In the genomic region with DNA sequence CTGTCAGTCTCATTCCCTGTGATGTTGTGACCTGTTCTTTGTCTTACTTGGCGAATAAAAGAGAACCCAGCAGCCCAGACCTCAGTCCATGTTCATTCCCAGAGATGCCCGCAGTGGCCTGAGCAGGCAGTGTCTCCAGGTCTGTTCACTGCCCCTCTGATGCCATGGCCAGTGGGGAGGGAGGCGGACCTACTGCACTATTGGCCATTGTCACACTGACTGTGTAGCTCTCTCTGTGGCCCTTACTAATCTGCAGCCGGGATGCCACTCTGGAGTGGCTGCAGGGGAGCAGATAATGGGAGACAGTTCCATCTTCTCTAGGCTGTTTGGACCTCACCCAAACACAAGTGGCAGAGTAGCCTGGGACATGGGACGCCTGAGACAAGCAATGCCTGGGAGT, we compare ENCODE assay signal across 15 cellular contexts. TPM values are rescaled to one million over a fixed set of nuclear protein-coding genes. Genes with fewer than 3 reads are reported as not detected.
DNase-seq lines count a peak whose midpoint lies in the region; ATAC-seq and TF ChIP-seq lines count a peak whose summit lies in the region.
"Had no signal": no experiment of that assay in that cellular context is flagged by ENCODE, and none has a peak within 500 bp of the region (broad histone marks: within the 10 kb centered on the region; RNA-seq: fewer than 3 reads in every experiment).

No MANE protein-coding gene starts in this region.

- no peak for ATAC-seq in GM23338
- ATAC-seq in CD4-positive, alpha-beta T cell (ENCODE audit: poor library complexity) = no peak

- H3K36me3 ChIP-seq in GM23338 (ENCODE audit: insufficient read depth) = no peaks in the 10 kb centered on the region
- no peaks in the 10 kb centered on the region for H3K36me3 ChIP-seq in PC-9 (ENCODE audit: low read depth)
- no peaks in the 10 kb centered on the region for H3K36me3 ChIP-seq in endodermal cell (ENCODE audit: control insufficient read depth, insufficient read depth, low read length)
- H3K36me3 ChIP-seq in spleen = no peaks in the 10 kb centered on the region
- H3K36me3 ChIP-seq: BLaER1 treated with 17β-estradiol and CSF1 and Interleukin-3, amounts not matched to agents 10 nM and 100 nM had no signal

- no peak overlapping the region for H2AFZ ChIP-seq in GM23338
- H2AFZ ChIP-seq in PC-9 = no peak overlapping the region

- H3K27ac Mint-ChIP-seq in GM23338 = no peak overlapping the region
- H3K27ac Mint-ChIP-seq in endodermal cell = peak overlapping the region; percentile 53
- no peak overlapping the region for H3K27ac Mint-ChIP-seq in CD4-positive, alpha-beta T cell

- H3K79me2 ChIP-seq in GM23338 (replicated peaks; ENCODE audit: insufficient read depth) (no peaks in the 10 kb centered on the region), PC-9 (ENCODE audit: low read depth) (no peaks in the 10 kb centered on the region)

- TF ChIP-seq CTCF in GM23338 (conservative IDR thresholded peaks at IDR 0.05; ENCODE audit: low read depth in 2 of 2) (no peak), PC-9 (conservative IDR thresholded peaks at IDR 0.05) (no peak), endodermal cell (conservative IDR thresholded peaks at IDR 0.05) (no peak), spleen (IDR thresholded peaks at IDR 0.05 in 8 of 11, conservative IDR thresholded peaks at IDR 0.05 in 3 of 11) (no peak)
- no peak for TF ChIP-seq CTCF in CD4-positive, alpha-beta T cell (IDR thresholded peaks at IDR 0.05)

- no peak for TF ChIP-seq POLR2A in spleen (IDR thresholded peaks at IDR 0.05)

- H3K36me3 Mint-ChIP-seq in GM23338 (ENCODE audit: low read depth) (no peaks in the 10 kb centered on the region), endodermal cell (ENCODE audit: low read depth) (no peaks in the 10 kb centered on the region)
- no peaks in the 10 kb centered on the region for H3K36me3 Mint-ChIP-seq in CD4-positive, alpha-beta T cell (ENCODE audit: low read depth)

- no TSS peak for BruUV-seq in PC-9 (replicated peaks; lab: Mats Ljungman, UMichigan)

- peaks cover 3% of the 10 kb centered on the region; the same call in 1 of the 3 replicates for H3K9me3 Mint-ChIP-seq in GM23338
- H3K9me3 Mint-ChIP-seq in endodermal cell = no peaks in the 10 kb centered on the region
- no peaks in the 10 kb centered on the region for H3K9me3 Mint-ChIP-seq in CD4-positive, alpha-beta T cell

- intact Hi-C loops in PC-9 (cut with micrococcal nuclease; ENCODE audit: unreplicated experiment) (loop anchor here (2.0 kb wide), 1 partner anchor 27 kb away; a partner anchor contains a TSS), spleen (cut with DNase I; ENCODE audit: low total_unique reads) (no loop called here)
- intact Hi-C loops in CD4-positive, alpha-beta T cell (cut with DNase I, micrococcal nuclease) = no loop called here

- H3K4me3 Mint-ChIP-seq in GM23338 (peak overlapping the region; percentile 39; the same call in 1 of the 3 replicates), endodermal cell (no peak overlapping the region)
- no peak overlapping the region for H3K4me3 Mint-ChIP-seq in CD4-positive, alpha-beta T cell

- H3F3A ChIP-seq in GM23338 (replicated peaks; ENCODE audit: low read depth) = 0 out of 2 replicates have a peak, but pooled peaks cover 5% of the 10 kb centered on the region
- peaks cover 31% of the 10 kb centered on the region for H3F3A ChIP-seq in PC-9 (ENCODE audit: insufficient read depth, low read depth)

- peak overlapping the region; percentile 41 for H3K4me3 ChIP-seq in GM23338
- peak overlapping the region; percentile 35; the same call in 1 of the 2 replicates for H3K4me3 ChIP-seq in PC-9
- H3K4me3 ChIP-seq in endodermal cell (ENCODE audit: low read length) = no peak overlapping the region
- H3K4me3 ChIP-seq in spleen = no peak overlapping the region
- H3K4me3 ChIP-seq: BLaER1 treated with 17β-estradiol and CSF1 and Interleukin-3, amounts not matched to agents 10 nM and 100 nM; K562 had no signal

- POLR2A ChIA-PET in PC-9 (lab: Charles Lee; ENCODE audit: unreplicated experiment) = no interaction called here
- POLR2A ChIA-PET in CD4-positive, alpha-beta T cell (lab: Charles Lee) = no interaction called here

- peaks cover 46% of the 10 kb centered on the region for H3K27me3 Mint-ChIP-seq in GM23338 (ENCODE audit: insufficient read depth, low read depth, poor library complexity)
- H3K27me3 Mint-ChIP-seq in endodermal cell (ENCODE audit: insufficient read depth) = peaks cover 72% of the 10 kb centered on the region
- H3K27me3 Mint-ChIP-seq in CD4-positive, alpha-beta T cell = peaks cover 59% of the 10 kb centered on the region

- H4K20me1 ChIP-seq in GM23338 (replicated peaks; ENCODE audit: insufficient read depth) = no peaks in the 10 kb centered on the region
- no peaks in the 10 kb centered on the region for H4K20me1 ChIP-seq in PC-9 (ENCODE audit: insufficient read depth)

- peaks cover 39% of the 10 kb centered on the region for H3K4me1 ChIP-seq in GM23338 (ENCODE audit: insufficient read depth)
- H3K4me1 ChIP-seq in PC-9 (replicated peaks; ENCODE audit: insufficient read depth) = peaks cover 56% of the 10 kb centered on the region
- peaks cover 32% of the 10 kb centered on the region for H3K4me1 ChIP-seq in endodermal cell (ENCODE audit: control insufficient read depth, insufficient read depth, low read length)
- H3K4me1 ChIP-seq in spleen = no peaks in the 10 kb centered on the region

- H3K9me3 ChIP-seq in PC-9 (ENCODE audit: insufficient read depth, low read depth) (no peaks in the 10 kb centered on the region), endodermal cell (ENCODE audit: control insufficient read depth, low read length) (no peaks in the 10 kb centered on the region), spleen (no peaks in the 10 kb centered on the region)
- H3K9me3 ChIP-seq in CD4-positive, alpha-beta T cell (ENCODE audit: control insufficient read depth, low read length) = no peaks in the 10 kb centered on the region
- H3K9me3 ChIP-seq: BLaER1 treated with 17β-estradiol and CSF1 and Interleukin-3, amounts not matched to agents 10 nM and 100 nM had no signal

- H3K27me3 ChIP-seq in GM23338 (ENCODE audit: insufficient read depth) = peaks cover 68% of the 10 kb centered on the region
- H3K27me3 ChIP-seq in PC-9 (ENCODE audit: insufficient read depth, low read depth) = no peaks in the 10 kb centered on the region
- H3K27me3 ChIP-seq in endodermal cell (ENCODE audit: control insufficient read depth, insufficient read depth, low read length, poor library complexity, severe bottlenecking) = peaks cover 8% of the 10 kb centered on the region
- peaks cover 0 to 77% (median 8%) of the 10 kb centered on the region in 7 donors for H3K27me3 ChIP-seq in spleen (replicated peaks in 1 of 7)
- H3K27me3 ChIP-seq in CD4-positive, alpha-beta T cell (ENCODE audit: control insufficient read depth, insufficient read depth, low read length) = peaks cover 30% of the 10 kb centered on the region

- CTCF ChIA-PET in PC-9 (lab: Charles Lee) = interaction anchor here (1.2 kb wide), 1 partner anchor 74 kb away, joined by 3 read pairs; no protein-coding TSS in a partner anchor
- CTCF ChIA-PET in CD4-positive, alpha-beta T cell (lab: Charles Lee) = no interaction called here

- H3K4me2 ChIP-seq in GM23338 = peak overlapping the region; percentile 74
- peak overlapping the region; percentile 78 for H3K4me2 ChIP-seq in PC-9
- H3K4me2 ChIP-seq: BLaER1 treated with 17β-estradiol and CSF1 and Interleukin-3, amounts not matched to agents 10 nM and 100 nM had no signal

- H3K4me1 Mint-ChIP-seq in GM23338 = peaks cover 58% of the 10 kb centered on the region
- H3K4me1 Mint-ChIP-seq in endodermal cell = peaks cover 68% of the 10 kb centered on the region
- H3K4me1 Mint-ChIP-seq in CD4-positive, alpha-beta T cell (ENCODE audit: low read depth) = no peaks in the 10 kb centered on the region

- no peak for DNase-seq in GM23338 (ENCODE audit: low spot score)
- DNase-seq in PC-9 = no peak
- DNase-seq in endodermal cell = peak; percentile 53
- DNase-seq in spleen = peak; percentile 36
- DNase-seq in stimulated activated CD4-positive, alpha-beta T cell treated with anti-CD3 and anti-CD28 coated beads, Interleukin-12 subunit alpha, Interleukin-12 subunit beta, amount 100 ng/mL, for 4 hours = no peak
- no peak for DNase-seq in CD4-positive, alpha-beta T cell
- no peak for DNase-seq in Kasumi-1 (lab: John Stamatoyannopoulos, UW)
- DNase-seq: HCEC 1CT, NCI-H1694, NCI-H446 treated with DMSO at 0.1 percent for 48 hours, SIG-M5 had no signal

- H3K9me2 ChIP-seq in GM23338 (ENCODE audit: insufficient read depth) = no peaks in the 10 kb centered on the region
- H3K9me2 ChIP-seq in PC-9 (ENCODE audit: insufficient read depth) = no peaks in the 10 kb centered on the region

- H3K27ac ChIP-seq in GM23338 (ENCODE audit: low read depth) (no peak overlapping the region), PC-9 (0 out of 2 replicates have a peak overlapping the region, but pooled peaks have one; percentile 34), endodermal cell (ENCODE audit: low read depth, low read length) (no peak overlapping the region), spleen (no peak overlapping the region)
- H3K27ac ChIP-seq in CD4-positive, alpha-beta T cell (ENCODE audit: low read depth, low read length) = no peak overlapping the region
- H3K27ac ChIP-seq: BLaER1 treated with 17β-estradiol and CSF1 and Interleukin-3, amounts not matched to agents 10 nM and 100 nM had no signal

- no peak overlapping the region for H3K9ac ChIP-seq in endodermal cell (ENCODE audit: extremely low read depth, low read length, poor library complexity, severe bottlenecking)
- H3K9ac ChIP-seq: BLaER1 treated with 17β-estradiol and CSF1 and Interleukin-3, amounts not matched to agents 10 nM and 100 nM had no signal

- WGBS in endodermal cell (ENCODE audit: insufficient coverage in 1 of 2, insufficient read length in 1 of 2), 2 experiments = 78 to 82% methylated on average over 2 to 5 of the region's 5 CpGs
- WGBS in spleen, 5 donors = 79 to 84% (median 80%) methylated on average over 5 of the region's 5 CpGs

TF ChIP-seq in GM23338, 12 proteins besides CTCF, POLR2A, EP300 and RAD21 (continues in another document):
- TF ChIP-seq EZH2phosphoT487 (IDR thresholded peaks at IDR 0.05; ENCODE audit: unreplicated experiment) (no peak), JUNB (IDR thresholded peaks at IDR 0.05; ENCODE audit: unreplicated experiment) (no peak)

RNA-seq across cellular contexts. Expression of a gene that starts 26.5 kb away (rescaled TPM):
- total RNA-seq in GM23338 (2014; rRNA removed; shearing (Covaris generic)) = not detected in 2 replicates
- polyA plus RNA-seq in GM23338 (2016; fragmentation: Nextera tagmentation; extraction: Ambion mirVana) (0.11 TPM in 1 of 2 replicates, not detected in the other), spleen (not detected)
- total RNA-seq in PC-9 (2021) (0.79 and 1.0 TPM in 2 replicates), endodermal cell (10 to 100 TPM in 1 of 2 donors, 1 to 10 TPM in 1; 5.7 to 16.6 TPM), spleen (not detected)
- 3.0 TPM for polyA plus RNA-seq in endodermal cell (2013, experiment 1 of 2)
- polyA plus RNA-seq in endodermal cell (2013, experiment 2 of 2) = 3.4 TPM
- not detected for total RNA-seq in CD4-positive, alpha-beta T cell
- total RNA-seq: OCI-LY7, RPMI7951 had no signal

RNA-seq across cellular contexts. Expression of a gene that starts 35.3 kb away (rescaled TPM):
- not detected in 2 replicates for total RNA-seq in GM23338 (2014; rRNA removed; shearing (Covaris generic))
- polyA plus RNA-seq in GM23338 (2016; fragmentation: Nextera tagmentation; extraction: Ambion mirVana) (not detected in 2 replicates), spleen (not detected)
- total RNA-seq in PC-9 (2021) (not detected in 2 replicates), endodermal cell (not detected), spleen (not detected)
- polyA plus RNA-seq in endodermal cell (2013, experiment 1 of 2) = 0.18 TPM
- not detected for polyA plus RNA-seq in endodermal cell (2013, experiment 2 of 2)
- total RNA-seq in CD4-positive, alpha-beta T cell = not detected
- total RNA-seq: K562, OCI-LY7, RPMI7951 had no signal
- polyA plus RNA-seq: K562 had no signal

Comparison
In these comparisons a context has a peak if more than half of its experiments do, and no peak if none do; other contexts are left out.
1. DNase-seq: peak in endodermal cell (single experiment) and spleen (single experiment); none in GM23338 (single experiment), PC-9 (0 of 2), stimulated activated CD4-positive, alpha-beta T cell treated with anti-CD3 and anti-CD28 coated beads, Interleukin-12 subunit alpha, Interleukin-12 subunit beta, amount 100 ng/mL, for 4 hours (single experiment), CD4-positive, alpha-beta T cell (0 of 10) and Kasumi-1 (0 of 2).
2. H3K4me3 ChIP-seq: peak in GM23338 (single experiment) and PC-9 (single experiment); none in endodermal cell (single experiment) and spleen (0 of 8).